1 cellular context compared by ENCODE assay signal in the genomic region with DNA sequence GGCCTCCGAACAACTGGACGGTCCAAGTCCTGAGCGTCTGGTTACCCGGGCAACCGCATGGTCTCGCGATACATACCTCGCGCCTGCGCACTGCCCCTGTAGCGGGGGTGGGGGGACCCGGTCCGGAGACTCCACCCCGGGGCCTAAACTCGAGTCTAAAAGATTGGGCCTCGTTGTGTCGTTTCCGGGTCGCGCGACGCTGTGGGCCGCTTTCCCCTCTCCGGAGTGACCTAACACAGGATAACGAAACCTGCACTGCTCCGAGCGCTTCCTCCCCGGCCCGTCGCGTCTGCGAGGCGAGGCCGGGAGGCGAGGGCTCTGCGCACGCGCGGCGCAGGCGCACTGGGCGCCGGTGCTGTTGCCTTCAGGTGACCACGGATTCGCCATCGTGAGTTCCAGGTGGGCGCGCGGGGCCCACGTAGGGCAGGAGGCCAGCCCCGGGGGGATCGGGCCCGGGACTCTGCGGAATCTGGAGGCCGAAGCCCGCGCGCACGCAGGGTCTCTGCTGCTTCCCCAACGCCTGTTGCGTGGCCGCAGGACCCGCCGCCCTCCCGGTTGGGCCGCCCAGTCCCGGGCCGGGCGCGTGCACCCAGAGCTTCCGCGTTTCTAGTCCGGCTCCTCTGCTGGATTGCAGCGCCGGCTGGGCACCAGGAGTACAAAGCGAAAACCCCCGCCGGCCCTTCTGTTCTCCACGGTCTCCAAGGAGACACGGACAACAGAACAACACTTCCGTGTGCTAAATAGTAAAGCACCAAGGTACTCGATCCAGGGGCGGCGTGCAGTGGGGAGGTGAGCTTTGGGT.
TF ChIP-seq lines count a peak whose summit lies in the region.

TSS of gene RPP38 (plus strand) at position 345 of the 802 bp plus-strand sequence. CDS start 5,960 bp downstream, outside the sequence.

TF ChIP-seq in HepG2, 621 proteins besides CTCF, POLR2A, EP300 and RAD21 (continued from another document and continues in another):
- no peak; the same call in 1 of the 2 replicates for TF ChIP-seq ZHX2 (IDR thresholded peaks at IDR 0.05; ENCODE audit: low read depth)
- 0 out of 2 replicates have a peak, but pooled peaks have one; percentile 79 for TF ChIP-seq ZHX2 (CRISPR knock-in tag; IDR thresholded peaks at IDR 0.05; ENCODE audit: borderline replicate concordance)
- TF ChIP-seq SPEN (CRISPR knock-in tag; IDR thresholded peaks at IDR 0.05; ENCODE audit: low read depth) = peak; percentile 93
- peak; percentile 95 for TF ChIP-seq DMAP1 (CRISPR knock-in tag; IDR thresholded peaks at IDR 0.05)
- TF ChIP-seq MLLT10 (CRISPR knock-in tag; IDR thresholded peaks at IDR 0.05) = no peak
- TF ChIP-seq SP140L (CRISPR knock-in tag; IDR thresholded peaks at IDR 0.05; ENCODE audit: borderline replicate concordance) = no peak
- TF ChIP-seq MTF1 (CRISPR knock-in tag; IDR thresholded peaks at IDR 0.05) = no peak; the same call in 1 of the 2 replicates
- no peak for TF ChIP-seq ZNF256 (CRISPR knock-in tag; conservative IDR thresholded peaks at IDR 0.05)
- TF ChIP-seq ZSCAN30 (CRISPR knock-in tag; IDR thresholded peaks at IDR 0.05) = peak; percentile 36
- peak; percentile 56; the same call in 1 of the 2 replicates for TF ChIP-seq ZNF558 (CRISPR knock-in tag; IDR thresholded peaks at IDR 0.05; ENCODE audit: borderline replicate concordance)
- TF ChIP-seq ZNF543 (CRISPR knock-in tag; IDR thresholded peaks at IDR 0.05) = peak; percentile 79; the same call in 1 of the 2 replicates
- TF ChIP-seq ZNF205 (CRISPR knock-in tag; IDR thresholded peaks at IDR 0.05) = peak; percentile 26; the same call in 1 of the 2 replicates
- peak; percentile 86 for TF ChIP-seq ZNF224 (CRISPR knock-in tag; IDR thresholded peaks at IDR 0.05)
- TF ChIP-seq ISL2 (CRISPR knock-in tag; IDR thresholded peaks at IDR 0.05) = peak; percentile 53; the same call in 1 of the 2 replicates
- peak; percentile 67; the same call in 1 of the 2 replicates for TF ChIP-seq FOXK1 (CRISPR knock-in tag; IDR thresholded peaks at IDR 0.05; ENCODE audit: borderline replicate concordance, low read depth)
- no peak for TF ChIP-seq NFIB (CRISPR knock-in tag; IDR thresholded peaks at IDR 0.05; ENCODE audit: borderline replicate concordance)
- TF ChIP-seq, protein P1, sequence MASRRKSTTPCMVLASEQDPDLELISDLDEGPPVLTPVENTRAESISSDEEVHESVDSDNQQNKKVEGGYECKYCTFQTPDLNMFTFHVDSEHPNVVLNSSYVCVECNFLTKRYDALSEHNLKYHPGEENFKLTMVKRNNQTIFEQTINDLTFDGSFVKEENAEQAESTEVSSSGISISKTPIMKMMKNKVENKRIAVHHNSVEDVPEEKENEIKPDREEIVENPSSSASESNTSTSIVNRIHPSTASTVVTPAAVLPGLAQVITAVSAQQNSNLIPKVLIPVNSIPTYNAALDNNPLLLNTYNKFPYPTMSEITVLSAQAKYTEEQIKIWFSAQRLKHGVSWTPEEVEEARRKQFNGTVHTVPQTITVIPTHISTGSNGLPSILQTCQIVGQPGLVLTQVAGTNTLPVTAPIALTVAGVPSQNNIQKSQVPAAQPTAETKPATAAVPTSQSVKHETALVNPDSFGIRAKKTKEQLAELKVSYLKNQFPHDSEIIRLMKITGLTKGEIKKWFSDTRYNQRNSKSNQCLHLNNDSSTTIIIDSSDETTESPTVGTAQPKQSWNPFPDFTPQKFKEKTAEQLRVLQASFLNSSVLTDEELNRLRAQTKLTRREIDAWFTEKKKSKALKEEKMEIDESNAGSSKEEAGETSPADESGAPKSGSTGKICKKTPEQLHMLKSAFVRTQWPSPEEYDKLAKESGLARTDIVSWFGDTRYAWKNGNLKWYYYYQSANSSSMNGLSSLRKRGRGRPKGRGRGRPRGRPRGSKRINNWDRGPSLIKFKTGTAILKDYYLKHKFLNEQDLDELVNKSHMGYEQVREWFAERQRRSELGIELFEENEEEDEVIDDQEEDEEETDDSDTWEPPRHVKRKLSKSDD (CRISPR knock-in tag; IDR thresholded peaks at IDR 0.05; ENCODE audit: low read depth) = 0 out of 2 replicates have a peak, but pooled peaks have one; percentile 50
- 0 out of 2 replicates have a peak, but pooled peaks have one; percentile 76 for TF ChIP-seq ZNF431 (CRISPR knock-in tag; IDR thresholded peaks at IDR 0.05; ENCODE audit: borderline replicate concordance, low read depth)
- TF ChIP-seq, protein P2, sequence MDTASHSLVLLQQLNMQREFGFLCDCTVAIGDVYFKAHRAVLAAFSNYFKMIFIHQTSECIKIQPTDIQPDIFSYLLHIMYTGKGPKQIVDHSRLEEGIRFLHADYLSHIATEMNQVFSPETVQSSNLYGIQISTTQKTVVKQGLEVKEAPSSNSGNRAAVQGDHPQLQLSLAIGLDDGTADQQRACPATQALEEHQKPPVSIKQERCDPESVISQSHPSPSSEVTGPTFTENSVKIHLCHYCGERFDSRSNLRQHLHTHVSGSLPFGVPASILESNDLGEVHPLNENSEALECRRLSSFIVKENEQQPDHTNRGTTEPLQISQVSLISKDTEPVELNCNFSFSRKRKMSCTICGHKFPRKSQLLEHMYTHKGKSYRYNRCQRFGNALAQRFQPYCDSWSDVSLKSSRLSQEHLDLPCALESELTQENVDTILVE (CRISPR knock-in tag; IDR thresholded peaks at IDR 0.05) = peak; percentile 40; the same call in 1 of the 2 replicates
- TF ChIP-seq U2AF1 (optimal IDR thresholded peaks at IDR 0.05; ENCODE audit: low read depth, low read length) = no peak
- peak; percentile 84 for TF ChIP-seq ZC3H13 (CRISPR knock-in tag; IDR thresholded peaks at IDR 0.05)
- no peak; the same call in 1 of the 2 replicates for TF ChIP-seq ZFP36L2 (CRISPR knock-in tag; IDR thresholded peaks at IDR 0.05)
- 0 out of 2 replicates have a peak, but pooled peaks have one; percentile 80 for TF ChIP-seq ZNF790 (CRISPR knock-in tag; IDR thresholded peaks at IDR 0.05; ENCODE audit: borderline replicate concordance)
- TF ChIP-seq KMT2A (CRISPR knock-in tag; IDR thresholded peaks at IDR 0.05) = peak; percentile 89
- TF ChIP-seq, protein P3, sequence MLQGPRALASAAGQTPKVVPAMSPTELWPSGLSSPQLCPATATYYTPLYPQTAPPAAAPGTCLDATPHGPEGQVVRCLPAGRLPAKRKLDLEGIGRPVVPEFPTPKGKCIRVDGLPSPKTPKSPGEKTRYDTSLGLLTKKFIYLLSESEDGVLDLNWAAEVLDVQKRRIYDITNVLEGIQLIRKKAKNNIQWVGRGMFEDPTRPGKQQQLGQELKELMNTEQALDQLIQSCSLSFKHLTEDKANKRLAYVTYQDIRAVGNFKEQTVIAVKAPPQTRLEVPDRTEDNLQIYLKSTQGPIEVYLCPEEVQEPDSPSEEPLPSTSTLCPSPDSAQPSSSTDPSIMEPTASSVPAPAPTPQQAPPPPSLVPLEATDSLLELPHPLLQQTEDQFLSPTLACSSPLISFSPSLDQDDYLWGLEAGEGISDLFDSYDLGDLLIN (CRISPR knock-in tag; IDR thresholded peaks at IDR 0.05; ENCODE audit: borderline replicate concordance) = 0 out of 2 replicates have a peak, but pooled peaks have one; percentile 48
- no peak for TF ChIP-seq PRPF4 (IDR thresholded peaks at IDR 0.05; ENCODE audit: low read depth, low read length, poor library complexity, severe bottlenecking)
- no peak for TF ChIP-seq NCOR1 (IDR thresholded peaks at IDR 0.05; ENCODE audit: borderline replicate concordance, low read length)
- peak; percentile 72; the same call in 1 of the 2 replicates for TF ChIP-seq ZNF724P (CRISPR knock-in tag; IDR thresholded peaks at IDR 0.05; ENCODE audit: borderline replicate concordance)
- TF ChIP-seq, protein P4, sequence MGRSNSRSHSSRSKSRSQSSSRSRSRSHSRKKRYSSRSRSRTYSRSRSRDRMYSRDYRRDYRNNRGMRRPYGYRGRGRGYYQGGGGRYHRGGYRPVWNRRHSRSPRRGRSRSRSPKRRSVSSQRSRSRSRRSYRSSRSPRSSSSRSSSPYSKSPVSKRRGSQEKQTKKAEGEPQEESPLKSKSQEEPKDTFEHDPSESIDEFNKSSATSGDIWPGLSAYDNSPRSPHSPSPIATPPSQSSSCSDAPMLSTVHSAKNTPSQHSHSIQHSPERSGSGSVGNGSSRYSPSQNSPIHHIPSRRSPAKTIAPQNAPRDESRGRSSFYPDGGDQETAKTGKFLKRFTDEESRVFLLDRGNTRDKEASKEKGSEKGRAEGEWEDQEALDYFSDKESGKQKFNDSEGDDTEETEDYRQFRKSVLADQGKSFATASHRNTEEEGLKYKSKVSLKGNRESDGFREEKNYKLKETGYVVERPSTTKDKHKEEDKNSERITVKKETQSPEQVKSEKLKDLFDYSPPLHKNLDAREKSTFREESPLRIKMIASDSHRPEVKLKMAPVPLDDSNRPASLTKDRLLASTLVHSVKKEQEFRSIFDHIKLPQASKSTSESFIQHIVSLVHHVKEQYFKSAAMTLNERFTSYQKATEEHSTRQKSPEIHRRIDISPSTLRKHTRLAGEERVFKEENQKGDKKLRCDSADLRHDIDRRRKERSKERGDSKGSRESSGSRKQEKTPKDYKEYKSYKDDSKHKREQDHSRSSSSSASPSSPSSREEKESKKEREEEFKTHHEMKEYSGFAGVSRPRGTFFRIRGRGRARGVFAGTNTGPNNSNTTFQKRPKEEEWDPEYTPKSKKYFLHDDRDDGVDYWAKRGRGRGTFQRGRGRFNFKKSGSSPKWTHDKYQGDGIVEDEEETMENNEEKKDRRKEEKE (IDR thresholded peaks at IDR 0.05) = no peak
- peak; percentile 84 for TF ChIP-seq ZNF747 (CRISPR knock-in tag; IDR thresholded peaks at IDR 0.05; ENCODE audit: borderline replicate concordance)
- TF ChIP-seq ZNF773 (CRISPR knock-in tag; IDR thresholded peaks at IDR 0.05; ENCODE audit: borderline replicate concordance) = peak; percentile 57; the same call in 1 of the 2 replicates
- peak; percentile 96 for TF ChIP-seq ZNF883 (CRISPR knock-in tag; IDR thresholded peaks at IDR 0.05; ENCODE audit: not compliant biosample characterization)
- peak; percentile 88 for TF ChIP-seq HOXA9 (CRISPR knock-in tag; IDR thresholded peaks at IDR 0.05; ENCODE audit: borderline replicate concordance)
- TF ChIP-seq HIVEP1 (CRISPR knock-in tag; IDR thresholded peaks at IDR 0.05) = no peak
- TF ChIP-seq ZNF746 (CRISPR knock-in tag; IDR thresholded peaks at IDR 0.05) = no peak
- TF ChIP-seq ONECUT2 (CRISPR knock-in tag; IDR thresholded peaks at IDR 0.05) = no peak
- 0 out of 2 replicates have a peak, but pooled peaks have one; percentile 33 for TF ChIP-seq FOXJ3 (CRISPR knock-in tag; IDR thresholded peaks at IDR 0.05; ENCODE audit: borderline replicate concordance)
- no peak for TF ChIP-seq IKZF1 (IDR thresholded peaks at IDR 0.05)
- TF ChIP-seq STAT6 (CRISPR knock-in tag; IDR thresholded peaks at IDR 0.05; ENCODE audit: borderline replicate concordance) = no peak; the same call in 1 of the 2 replicates
- TF ChIP-seq JUNB (CRISPR knock-in tag; IDR thresholded peaks at IDR 0.05; ENCODE audit: borderline replicate concordance) = no peak
- 0 out of 2 replicates have a peak, but pooled peaks have one; percentile 44 for TF ChIP-seq NFE2L1 (CRISPR knock-in tag; IDR thresholded peaks at IDR 0.05; ENCODE audit: borderline replicate concordance)
